Comparison of ENCODE assay signal across 10 cellular contexts in genomic region chr18:10015941-10016819, GRCh38.
DNase-seq lines count a peak whose midpoint lies in the region; ATAC-seq, FAIRE-seq and TF ChIP-seq lines count a peak whose summit lies in the region.
"Had no signal": no experiment of that assay in that cellular context is flagged by ENCODE, and none has a peak within 500 bp of the region (broad histone marks: within the 10 kb centered on the region; RNA-seq: fewer than 3 reads in every experiment).

No MANE protein-coding gene starts in this region.

- no peak overlapping the region for H3K4me3 Mint-ChIP-seq in activated T-helper 17 cell treated with anti-CD3 and anti-CD28 coated beads, Interleukin-2, amount 50 U/mL, for 72 hours
- H3K4me3 Mint-ChIP-seq: CD4-positive, alpha-beta T cell had no signal

- H3K27me3 Mint-ChIP-seq in activated T-helper 17 cell treated with anti-CD3 and anti-CD28 coated beads, Interleukin-2, amount 50 U/mL, for 72 hours: peaks cover 10% of the 10 kb centered on the region

- peak; percentile 77 for FAIRE-seq in urothelium cell line (lab: Jason Lieb, UNC)
- FAIRE-seq: K562 had no signal

- no peaks in the 10 kb centered on the region for H3K36me3 Mint-ChIP-seq in activated T-helper 17 cell treated with anti-CD3 and anti-CD28 coated beads, Interleukin-2, amount 50 U/mL, for 72 hours (ENCODE audit: low read depth)

- TF ChIP-seq CTCF in WI38 (IDR thresholded peaks at IDR 0.05; ENCODE audit: low read depth, low read length): peak; percentile 44

- H3K27ac Mint-ChIP-seq in activated T-helper 17 cell treated with anti-CD3 and anti-CD28 coated beads, Interleukin-2, amount 50 U/mL, for 72 hours: no peak overlapping the region
- H3K27ac Mint-ChIP-seq: CD4-positive, alpha-beta T cell had no signal

- H3K4me1 Mint-ChIP-seq in activated T-helper 17 cell treated with anti-CD3 and anti-CD28 coated beads, Interleukin-2, amount 50 U/mL, for 72 hours: no peaks in the 10 kb centered on the region

- H3K9me3 Mint-ChIP-seq in activated T-helper 17 cell treated with anti-CD3 and anti-CD28 coated beads, Interleukin-2, amount 50 U/mL, for 72 hours: no peaks in the 10 kb centered on the region
- H3K9me3 Mint-ChIP-seq: CD4-positive, alpha-beta T cell had no signal

- ATAC-seq in GM21360 (IDR thresholded peaks at IDR 0.05; ENCODE audit: unreplicated experiment) (no peak), HG02938 (IDR thresholded peaks at IDR 0.05; ENCODE audit: unreplicated experiment) (no peak)
- no peak for ATAC-seq in activated T-helper 17 cell treated with anti-CD3 and anti-CD28 coated beads, Interleukin-2, amount 50 U/mL, for 72 hours (replicated peaks)

- DNase-seq in NCI-H748 (lab: John Stamatoyannopoulos, UW; ENCODE audit: unreplicated experiment): peak; percentile 31
- no peak for DNase-seq in NCI-H748 treated with DMSO at 0.1 percent for 48 hours (lab: John Stamatoyannopoulos, UW)
- DNase-seq in iPS-NIHi11 (ENCODE audit: low spot score): peak; percentile 36
- peak; percentile 67 for DNase-seq in urothelium cell line (ENCODE audit: low spot score)
- DNase-seq: CD4-positive, alpha-beta T cell had no signal

- H3K4me3 ChIP-seq in WI38 (ENCODE audit: low read depth, low read length): no peak overlapping the region
- H3K4me3 ChIP-seq: K562 had no signal
